Comparison of ENCODE assay signal across 29 cellular contexts in genomic region chr2:183623227-183623626, GRCh38.
"Had no signal": no experiment of that assay in that cellular context is flagged by ENCODE, and none has a peak within 500 bp of the region (broad histone marks: within the 10 kb centered on the region; RNA-seq: fewer than 3 reads in every experiment).

No MANE protein-coding gene starts in this region.

- H3K27ac Mint-ChIP-seq: stimulated activated effector memory CD8-positive, alpha-beta T cell treated with anti-CD3 and anti-CD28 coated beads, Interleukin-12 subunit alpha, Interleukin-12 subunit beta, amount 100 ng/mL, for 72 hours; stimulated activated memory B cell treated with anti-CD40 and anti-IgM and Interleukin-4, amounts not matched to agents 10 μg/mL and 1 μg/mL and 100 μg/mL, for 72 hours; stimulated activated naive B cell treated with anti-CD40 and anti-IgM and Interleukin-4, amounts not matched to agents 10 μg/mL and 1 μg/mL and 100 μg/mL, for 72 hours; stimulated activated naive CD8-positive, alpha-beta T cell treated with anti-CD3 and anti-CD28 coated beads, Interleukin-15, amount 100 ng/mL, for 72 hours; stimulated activated naive CD8-positive, alpha-beta T cell treated with anti-CD3 and anti-CD28 coated beads, Interleukin-15, Interleukin-2, amounts not matched to agents 100 ng/mL and 50 ng/mL, for 24 hours; type B pancreatic cell had no signal

- H3K4me1 Mint-ChIP-seq: stimulated activated effector memory CD8-positive, alpha-beta T cell treated with anti-CD3 and anti-CD28 coated beads, Interleukin-12 subunit alpha, Interleukin-12 subunit beta, amount 100 ng/mL, for 72 hours; stimulated activated memory B cell treated with anti-CD40 and anti-IgM and Interleukin-4, amounts not matched to agents 10 μg/mL and 1 μg/mL and 100 μg/mL, for 72 hours; stimulated activated naive B cell treated with anti-CD40 and anti-IgM and Interleukin-4, amounts not matched to agents 10 μg/mL and 1 μg/mL and 100 μg/mL, for 72 hours; stimulated activated naive CD8-positive, alpha-beta T cell treated with anti-CD3 and anti-CD28 coated beads, Interleukin-15, amount 100 ng/mL, for 72 hours had no signal

- H3K4me1 ChIP-seq: stomach, suprapubic skin, testis, thyroid gland, tibial artery, tibial nerve, transverse colon, upper lobe of left lung, upper lobe of right lung, uterus, vagina had no signal

- DNase-seq: stimulated activated CD4-positive, alpha-beta T cell treated with anti-CD3 and anti-CD28 coated beads, Interleukin-2, amount 100 ng/mL, for 48 hours; stimulated activated CD4-positive, alpha-beta T cell treated with anti-CD3 and anti-CD28 coated beads, Interleukin-4, amount 100 ng/mL, for 1 hour; stimulated activated CD4-positive, alpha-beta T cell treated with anti-CD3 and anti-CD28 coated beads, Interleukin-4, amount 100 ng/mL, for 24 hours; stimulated activated CD4-positive, alpha-beta T cell treated with anti-CD3 and anti-CD28 coated beads, Interleukin-4, amount 100 ng/mL, for 4 hours; stimulated activated CD8-positive, alpha-beta memory T cell treated with anti-CD3 and anti-CD28 coated beads, Interleukin-4, amount 100 ng/mL, for 48 hours; stimulated activated naive B cell treated with anti-CD40 and anti-IgM and Interleukin-4, amounts not matched to agents 10 μg/mL and 1 μg/mL and 100 μg/mL, for 72 hours; stimulated activated naive CD4-positive, alpha-beta T cell; stimulated activated naive CD4-positive, alpha-beta T cell treated with Interleukin-2 at 50 U/mL for 16 hours; stimulated activated naive CD8-positive, alpha-beta T cell treated with anti-CD3 and anti-CD28 coated beads, Interleukin-15, amount 100 ng/mL, for 72 hours; stimulated activated naive CD8-positive, alpha-beta T cell treated with anti-CD3 and anti-CD28 coated beads, Interleukin-15, Interleukin-2, amounts not matched to agents 100 U/mL and 50 U/mL, for 24 hours; stomach; substantia nigra; testis; thyroid gland; tibial artery; transverse colon; trophoblast cell; upper lobe of left lung; upper lobe of right lung; uterus had no signal

- H3K36me3 Mint-ChIP-seq: stimulated activated effector memory CD8-positive, alpha-beta T cell treated with anti-CD3 and anti-CD28 coated beads, Interleukin-12 subunit alpha, Interleukin-12 subunit beta, amount 100 ng/mL, for 72 hours; stimulated activated memory B cell treated with anti-CD40 and anti-IgM and Interleukin-4, amounts not matched to agents 10 μg/mL and 1 μg/mL and 100 μg/mL, for 72 hours; stimulated activated naive B cell treated with anti-CD40 and anti-IgM and Interleukin-4, amounts not matched to agents 10 μg/mL and 1 μg/mL and 100 μg/mL, for 72 hours; type B pancreatic cell had no signal

- H3K9me3 ChIP-seq: testis, thoracic aorta, thyroid gland, tibial artery, transverse colon, upper lobe of left lung, upper lobe of right lung, uterus, vagina had no signal

- FAIRE-seq: urothelium cell line had no signal

- H3K27me3 Mint-ChIP-seq: stimulated activated memory B cell treated with anti-CD40 and anti-IgM and Interleukin-4, amounts not matched to agents 10 μg/mL and 1 μg/mL and 100 μg/mL, for 72 hours; stimulated activated naive B cell treated with anti-CD40 and anti-IgM and Interleukin-4, amounts not matched to agents 10 μg/mL and 1 μg/mL and 100 μg/mL, for 72 hours; stimulated activated naive CD8-positive, alpha-beta T cell treated with anti-CD3 and anti-CD28 coated beads, Interleukin-15, amount 100 ng/mL, for 72 hours; stimulated activated naive CD8-positive, alpha-beta T cell treated with anti-CD3 and anti-CD28 coated beads, Interleukin-15, Interleukin-2, amounts not matched to agents 100 ng/mL and 50 ng/mL, for 24 hours; type B pancreatic cell had no signal

- H3K36me3 ChIP-seq: stomach, suprapubic skin, thoracic aorta, thyroid gland, tibial artery, tibial nerve, transverse colon, upper lobe of left lung, upper lobe of right lung, uterus, vagina had no signal

- H3K4me3 Mint-ChIP-seq: stimulated activated effector memory CD8-positive, alpha-beta T cell treated with anti-CD3 and anti-CD28 coated beads, Interleukin-12 subunit alpha, Interleukin-12 subunit beta, amount 100 ng/mL, for 72 hours; stimulated activated memory B cell treated with anti-CD40 and anti-IgM and Interleukin-4, amounts not matched to agents 10 μg/mL and 1 μg/mL and 100 μg/mL, for 72 hours; stimulated activated naive B cell treated with anti-CD40 and anti-IgM and Interleukin-4, amounts not matched to agents 10 μg/mL and 1 μg/mL and 100 μg/mL, for 72 hours; stimulated activated naive CD8-positive, alpha-beta T cell treated with anti-CD3 and anti-CD28 coated beads, Interleukin-15, amount 100 ng/mL, for 72 hours; stimulated activated naive CD8-positive, alpha-beta T cell treated with anti-CD3 and anti-CD28 coated beads, Interleukin-15, Interleukin-2, amounts not matched to agents 100 ng/mL and 50 ng/mL, for 24 hours; type B pancreatic cell had no signal

- ATAC-seq: stimulated activated effector memory CD8-positive, alpha-beta T cell treated with anti-CD3 and anti-CD28 coated beads, Interleukin-12 subunit alpha, Interleukin-12 subunit beta, amount 100 ng/mL, for 72 hours; stimulated activated memory B cell treated with anti-CD40 and anti-IgM and Interleukin-4, amounts not matched to agents 10 μg/mL and 1 μg/mL and 100 μg/mL, for 72 hours; stimulated activated naive B cell treated with anti-CD40 and anti-IgM and Interleukin-4, amounts not matched to agents 10 μg/mL and 1 μg/mL and 100 μg/mL, for 72 hours; stimulated activated naive CD8-positive, alpha-beta T cell treated with anti-CD3 and anti-CD28 coated beads, Interleukin-15, amount 100 ng/mL, for 72 hours; stimulated activated naive CD8-positive, alpha-beta T cell treated with anti-CD3 and anti-CD28 coated beads, Interleukin-15, Interleukin-2, amounts not matched to agents 100 U/mL and 50 U/mL, for 24 hours; upper lobe of right lung had no signal

- H3K9me3 Mint-ChIP-seq: type B pancreatic cell had no signal

- H3K4me3 ChIP-seq: stomach, suprapubic skin, testis, thoracic aorta, thyroid gland, tibial artery, tibial nerve, transverse colon, upper lobe of left lung, upper lobe of right lung, uterus, vagina had no signal

- H3K27me3 ChIP-seq: stomach, suprapubic skin, testis, thyroid gland, tibial artery, tibial nerve, transverse colon, upper lobe of left lung, upper lobe of right lung, uterus, vagina had no signal

- H3K27ac ChIP-seq: stomach, suprapubic skin, testis, thoracic aorta, thyroid gland, tibial artery, tibial nerve, transverse colon, upper lobe of left lung, upper lobe of right lung, uterus, vagina had no signal
